ENCODE assay signal across 11 cellular contexts in the genomic region with DNA sequence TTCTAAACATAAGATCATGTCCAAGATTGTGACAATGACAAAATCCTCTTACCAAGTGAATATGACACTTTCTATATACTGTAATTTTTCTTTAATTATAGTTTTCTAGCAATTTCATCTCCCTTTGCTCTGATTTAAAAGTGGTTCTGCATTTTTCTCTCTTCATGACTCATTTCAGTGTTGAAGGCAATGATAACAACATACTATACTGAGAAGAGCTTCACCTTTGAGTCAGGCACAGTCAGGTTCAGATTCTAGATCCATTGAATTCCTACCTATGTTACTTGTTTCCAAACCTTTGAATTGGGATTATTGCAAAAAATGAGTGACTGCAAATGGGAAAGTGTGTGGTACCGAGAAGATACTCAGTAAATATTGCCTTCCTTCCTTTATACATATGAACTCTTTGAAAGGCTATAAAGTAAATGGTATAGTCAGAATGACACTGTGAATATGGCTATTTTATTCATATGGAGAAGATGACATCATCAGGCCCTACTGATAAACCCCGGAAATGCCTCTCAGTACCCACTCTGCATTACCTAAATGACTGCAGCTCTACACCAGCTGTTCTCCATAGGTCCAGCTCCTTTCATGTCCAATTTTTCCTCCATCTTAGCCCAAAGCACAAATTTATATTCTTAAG.
DNase-seq lines count a peak whose midpoint lies in the region; ATAC-seq, FAIRE-seq and TF ChIP-seq lines count a peak whose summit lies in the region.
"Had no signal": no experiment of that assay in that cellular context is flagged by ENCODE, and none has a peak within 500 bp of the region (broad histone marks: within the 10 kb centered on the region; RNA-seq: fewer than 3 reads in every experiment).

No MANE protein-coding gene starts in this region.

- peak overlapping the region; percentile 38 for H3K27ac Mint-ChIP-seq in activated CD4-positive, alpha-beta memory T cell treated with anti-CD3 and anti-CD28 coated beads for 36 hours

- no peaks in the 10 kb centered on the region for H3K36me3 Mint-ChIP-seq in activated CD4-positive, alpha-beta memory T cell treated with anti-CD3 and anti-CD28 coated beads for 36 hours

- no peaks in the 10 kb centered on the region for H3K9me3 ChIP-seq in small intestine (ENCODE audit: control insufficient read depth, low read depth)
- H3K9me3 ChIP-seq in ascending aorta = no peaks in the 10 kb centered on the region
- H3K9me3 ChIP-seq: thyroid gland had no signal

- H3K4me1 Mint-ChIP-seq in activated CD4-positive, alpha-beta memory T cell treated with anti-CD3 and anti-CD28 coated beads for 36 hours (ENCODE audit: low read depth) = peaks cover 12% of the 10 kb centered on the region

- H3K27me3 Mint-ChIP-seq in activated CD4-positive, alpha-beta memory T cell treated with anti-CD3 and anti-CD28 coated beads for 36 hours = peaks cover 4% of the 10 kb centered on the region

- FAIRE-seq in small intestine (lab: Jason Lieb, UNC) = no peak

- H3K27me3 ChIP-seq in small intestine (ENCODE audit: control insufficient read depth in 2 of 2, insufficient read depth in 2 of 2, low read length in 2 of 2) (no peaks in the 10 kb centered on the region), ascending aorta (no peaks in the 10 kb centered on the region)
- H3K27me3 ChIP-seq: thyroid gland had no signal

- H3K27ac ChIP-seq in small intestine (ENCODE audit: low read depth in 1 of 2, low read length in 1 of 2) (no peak overlapping the region), ascending aorta (no peak overlapping the region)
- H3K27ac ChIP-seq: thyroid gland had no signal

- CTCF ChIA-PET in activated CD4-positive, alpha-beta memory T cell treated with anti-CD3 and anti-CD28 coated beads for 36 hours (lab: Charles Lee) = interaction anchor here (0.9 to 2.0 kb wide), 5 partner anchors 9 to 66 kb away, joined by 3 to 8 read pairs (median 3); no protein-coding TSS in a partner anchor

- intact Hi-C loops in activated CD4-positive, alpha-beta memory T cell treated with anti-CD3 and anti-CD28 coated beads for 36 hours (cut with micrococcal nuclease) = loop anchor here (1.0 to 5.0 kb wide), 7 partner anchors 64 to 197 kb away; partner anchors contain the start of gene CCDC146
- intact Hi-C loops in ascending aorta (cut with DNase I) = no loop called here

- peak; percentile 39 for DNase-seq in activated CD4-positive, alpha-beta memory T cell treated with anti-CD3 and anti-CD28 coated beads for 36 hours
- DNase-seq in DMS 273 (lab: John Stamatoyannopoulos, UW; ENCODE audit: unreplicated experiment) (no peak), small intestine (no peak), NCI-H446 treated with DMSO at 0.1 percent for 48 hours (lab: John Stamatoyannopoulos, UW) (no peak), ascending aorta (ENCODE audit: low spot score in 2 of 2) (no peak)
- DNase-seq: NCI-H1694, thyroid gland had no signal

- ATAC-seq in GM18502 (IDR thresholded peaks at IDR 0.05; ENCODE audit: poor library complexity, unreplicated experiment) (peak; percentile 96), GM19438 (IDR thresholded peaks at IDR 0.05; ENCODE audit: low read depth, unreplicated experiment) (peak; percentile 73), HG03039 (IDR thresholded peaks at IDR 0.05; ENCODE audit: unreplicated experiment) (peak; percentile 82)

- H3K4me3 Mint-ChIP-seq in activated CD4-positive, alpha-beta memory T cell treated with anti-CD3 and anti-CD28 coated beads for 36 hours = no peak overlapping the region

- 72 to 87% (median 81%) methylated on average over 2 of the region's 2 CpGs for WGBS in small intestine, 3 donors

- H3K4me1 ChIP-seq in small intestine (ENCODE audit: control insufficient read depth in 2 of 2, insufficient read depth in 1 of 2, low read depth in 1 of 2, low read length in 1 of 2) (no peaks in the 10 kb centered on the region), ascending aorta (peaks cover 0 to 11% of the 10 kb centered on the region in 2 donors)

- H3K4me3 ChIP-seq in small intestine (ENCODE audit: low read depth in 1 of 2, low read length in 2 of 2) = no peak overlapping the region
- H3K4me3 ChIP-seq in ascending aorta = no peak overlapping the region
- H3K4me3 ChIP-seq: lung, thyroid gland had no signal

- H3K36me3 ChIP-seq in small intestine (ENCODE audit: control insufficient read depth in 2 of 2, insufficient read depth in 2 of 2, low read length in 2 of 2) = no peaks in the 10 kb centered on the region
- H3K36me3 ChIP-seq in ascending aorta = no peaks in the 10 kb centered on the region
- H3K36me3 ChIP-seq: thyroid gland had no signal

- TF ChIP-seq CTCF in ascending aorta (IDR thresholded peaks at IDR 0.05) = no peak

- H3K9me3 Mint-ChIP-seq in activated CD4-positive, alpha-beta memory T cell treated with anti-CD3 and anti-CD28 coated beads for 36 hours = no peaks in the 10 kb centered on the region

- POLR2A ChIA-PET in activated CD4-positive, alpha-beta memory T cell treated with anti-CD3 and anti-CD28 coated beads for 36 hours (lab: Charles Lee) = interaction anchor here (0.9 to 1.3 kb wide), 3 partner anchors 10 to 66 kb away, joined by 3 to 4 read pairs (median 4); no protein-coding TSS in a partner anchor
